8 cellular contexts compared by ENCODE assay signal in the genomic region with DNA sequence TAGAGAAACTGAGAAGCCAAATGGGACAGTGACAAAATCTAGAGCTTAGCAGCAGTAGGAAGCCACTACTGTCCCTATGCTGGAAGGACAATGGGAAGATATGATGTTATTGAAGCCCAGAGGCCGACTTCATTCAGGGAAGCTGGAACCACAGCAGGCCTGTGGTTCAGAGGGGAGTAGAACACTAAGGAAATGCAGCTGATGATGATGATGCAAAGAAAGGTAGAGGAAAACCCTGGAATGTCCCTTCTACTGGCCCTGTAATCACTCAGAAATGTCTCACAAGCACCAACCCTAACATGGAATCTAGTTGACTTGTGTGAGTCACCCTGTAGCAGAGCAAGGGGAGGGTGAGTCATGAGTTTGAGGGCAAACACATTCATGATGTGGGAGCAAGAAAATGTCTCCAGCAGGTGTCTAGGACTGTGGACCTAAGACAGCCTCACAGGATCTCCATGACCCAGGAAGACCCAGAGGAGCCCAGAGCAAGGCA. TPM values are rescaled to one million over a fixed set of nuclear protein-coding genes. Genes with fewer than 3 reads are reported as not detected.
DNase-seq lines count a peak whose midpoint lies in the region; ATAC-seq and TF ChIP-seq lines count a peak whose summit lies in the region.

No MANE protein-coding gene starts in this region.

- no peaks in the 10 kb centered on the region for H3K9me3 Mint-ChIP-seq in endodermal cell

- no peaks in the 10 kb centered on the region for H3K4me1 Mint-ChIP-seq in endodermal cell

- H3K4me3 ChIP-seq in Panc1 (ENCODE audit: low read depth in 2 of 2, low read length in 2 of 2) (no peak overlapping the region), endodermal cell (ENCODE audit: low read length) (no peak overlapping the region), skeletal muscle satellite cell (ENCODE audit: low read length) (peak overlapping the region; percentile 38)

- no TSS peak for BruUV-seq in Panc1 (replicated peaks; lab: Mats Ljungman, UMichigan)

- H3K4me2 ChIP-seq in skeletal muscle satellite cell (ENCODE audit: low read length), result peak overlapping the region; percentile 57

- CTCF ChIA-PET in Panc1 (lab: Charles Lee), result no interaction called here

- no peaks in the 10 kb centered on the region for H3K36me3 Mint-ChIP-seq in endodermal cell (ENCODE audit: low read depth)

- H3K9me3 ChIP-seq in Panc1 (ENCODE audit: control insufficient read depth, insufficient read depth, low read depth, low read length), result no peaks in the 10 kb centered on the region; the same call in 1 of the 2 replicates
- no peaks in the 10 kb centered on the region for H3K9me3 ChIP-seq in endodermal cell (ENCODE audit: control insufficient read depth, low read length)
- no peaks in the 10 kb centered on the region for H3K9me3 ChIP-seq in skeletal muscle satellite cell (replicated peaks; ENCODE audit: low read length)

- H3K4me3 Mint-ChIP-seq in endodermal cell, result no peak overlapping the region

- intact Hi-C loops in Panc1 (cut with micrococcal nuclease; ENCODE audit: unreplicated experiment), result no loop called here

- H3K36me3 ChIP-seq in Panc1 (ENCODE audit: control insufficient read depth, insufficient read depth, low read length) (no peaks in the 10 kb centered on the region), endodermal cell (ENCODE audit: control insufficient read depth, insufficient read depth, low read length) (no peaks in the 10 kb centered on the region), skeletal muscle satellite cell (ENCODE audit: insufficient read depth, low read length) (no peaks in the 10 kb centered on the region)

- ATAC-seq in Panc1, result peak; percentile 94
- ATAC-seq in GM21619 (IDR thresholded peaks at IDR 0.05; ENCODE audit: unreplicated experiment), result no peak

- H3K27me3 Mint-ChIP-seq in endodermal cell (ENCODE audit: insufficient read depth), result no peaks in the 10 kb centered on the region

- POLR2A ChIA-PET in Panc1 (lab: Charles Lee), result no interaction called here

- H3K27ac Mint-ChIP-seq in endodermal cell, result no peak overlapping the region

- H3K4me1 ChIP-seq in Panc1 (ENCODE audit: control insufficient read depth, insufficient read depth, low read length), result peaks cover 13% of the 10 kb centered on the region
- no peaks in the 10 kb centered on the region for H3K4me1 ChIP-seq in endodermal cell (ENCODE audit: control insufficient read depth, insufficient read depth, low read length)
- peaks cover 51% of the 10 kb centered on the region for H3K4me1 ChIP-seq in skeletal muscle satellite cell (ENCODE audit: control insufficient read depth, insufficient read depth, low read length)

- in situ Hi-C loops in Panc1 (cut with HindIII; ENCODE audit: low pct_unique_long_range_greater_than_20kb, low sequenced_read_pairs), result no loop called here
- in situ Hi-C loops in KBM-7 (cut with MboI; ENCODE audit: low pct_unique_long_range_greater_than_20kb, low sequenced_read_pairs), result no loop called here

- 80 to 98% methylated on average over 1 of the region's 1 CpG for WGBS in endodermal cell (ENCODE audit: insufficient coverage in 1 of 2, insufficient read length in 1 of 2), 2 experiments

- H3K27ac ChIP-seq in Panc1 (ENCODE audit: low read length), result peak overlapping the region; percentile 26
- H3K27ac ChIP-seq in endodermal cell (ENCODE audit: low read depth, low read length), result no peak overlapping the region

- no peaks in the 10 kb centered on the region for H3K27me3 ChIP-seq in Panc1 (ENCODE audit: control insufficient read depth, insufficient read depth, low read length)
- H3K27me3 ChIP-seq in endodermal cell (ENCODE audit: control insufficient read depth, insufficient read depth, low read length, poor library complexity, severe bottlenecking), result no peaks in the 10 kb centered on the region
- no peaks in the 10 kb centered on the region for H3K27me3 ChIP-seq in skeletal muscle satellite cell (ENCODE audit: control insufficient read depth, insufficient read depth, low read length)

- no peak overlapping the region for H3K9ac ChIP-seq in endodermal cell (ENCODE audit: extremely low read depth, low read length, poor library complexity, severe bottlenecking)
- H3K9ac ChIP-seq in skeletal muscle satellite cell (ENCODE audit: low read depth, low read length), result peak overlapping the region; percentile 85

- DNase-seq in DMS53 treated with DMSO at 0.1 percent for 48 hours (lab: John Stamatoyannopoulos, UW; ENCODE audit: unreplicated experiment) (peak; percentile 83), Panc1 (ENCODE audit: low read depth, low spot score) (peak; percentile 88), endodermal cell (peak; percentile 50), NCI-H2081 (lab: John Stamatoyannopoulos, UW) (no peak), KBM-7 (no peak), NCI-H82 treated with DMSO at 0.1 percent for 48 hours (lab: John Stamatoyannopoulos, UW; ENCODE audit: unreplicated experiment) (no peak)

- TF ChIP-seq CTCF in Panc1 (IDR thresholded peaks at IDR 0.05) (no peak), endodermal cell (conservative IDR thresholded peaks at IDR 0.05) (no peak)

RNA-seq across cellular contexts. Expression of a gene that starts 37.1 kb away (rescaled TPM):
- total RNA-seq in Panc1 (2021; ENCODE audit: unreplicated experiment) (0.39 TPM), endodermal cell (under 1 TPM; 0.18 to 0.53 TPM)
- not detected for polyA plus RNA-seq in Panc1 (2012; ENCODE audit: insufficient read length)
- polyA plus RNA-seq in endodermal cell (2013, experiment 1 of 2), result 30.4 TPM
- 35.3 TPM for polyA plus RNA-seq in endodermal cell (2013, experiment 2 of 2)
- total RNA-seq in skeletal muscle satellite cell (2012; rRNA removed), result 23.3 and 50.0 TPM in 2 replicates

Comparison
In these comparisons a context has a peak if more than half of its experiments do, and no peak if none do; other contexts are left out.
1. DNase-seq: peak in DMS53 treated with DMSO at 0.1 percent for 48 hours (single experiment), Panc1 (single experiment) and endodermal cell (single experiment); none in NCI-H2081 (0 of 2), KBM-7 (single experiment) and NCI-H82 treated with DMSO at 0.1 percent for 48 hours (single experiment).